Comparison of ENCODE assay signal across 18 cellular contexts in the genomic region with DNA sequence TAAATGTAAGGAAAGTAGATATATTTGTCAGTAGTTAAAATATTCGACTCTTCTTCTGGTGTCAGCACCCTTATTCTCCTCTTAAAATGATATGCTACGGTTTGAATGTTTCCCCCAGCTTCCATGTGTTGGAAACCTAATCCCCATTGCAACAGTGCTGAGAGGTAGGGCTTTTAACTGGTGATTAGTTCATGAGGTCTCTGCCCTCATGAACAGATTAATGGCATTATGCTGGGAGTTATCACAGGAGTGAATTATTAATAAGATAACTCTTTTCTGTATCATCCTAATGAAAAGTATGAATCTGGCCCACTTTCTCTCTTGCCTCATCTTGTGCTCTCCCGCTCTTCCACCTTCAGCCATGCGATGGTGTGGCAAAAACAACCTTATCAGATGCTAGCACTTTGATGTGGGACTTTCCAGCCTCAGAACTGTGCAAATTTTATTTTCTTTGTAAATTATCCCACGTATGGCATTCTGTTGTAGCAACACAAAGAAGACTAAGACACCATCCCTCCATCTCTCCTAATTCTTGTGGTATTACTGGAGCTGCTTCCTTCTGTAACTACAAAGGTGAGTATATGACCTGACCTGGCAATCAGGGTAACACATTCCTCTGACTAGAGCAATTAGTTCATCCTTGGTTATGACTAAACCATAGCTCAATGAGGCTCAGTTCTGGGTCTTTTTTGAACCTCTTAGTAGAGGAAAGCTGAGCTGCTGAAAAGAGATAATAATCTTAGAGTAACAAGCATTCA.
DNase-seq lines count a peak whose midpoint lies in the region; ATAC-seq and TF ChIP-seq lines count a peak whose summit lies in the region.
"Had no signal": no experiment of that assay in that cellular context is flagged by ENCODE, and none has a peak within 500 bp of the region (broad histone marks: within the 10 kb centered on the region; RNA-seq: fewer than 3 reads in every experiment).

No MANE protein-coding gene starts in this region.

- H3K4me1 ChIP-seq in trophoblast cell (ENCODE audit: control insufficient read depth in 1 of 2, insufficient read depth in 2 of 2, low read length in 2 of 2): no peaks in the 10 kb centered on the region
- H3K4me1 ChIP-seq in upper lobe of right lung: no peaks in the 10 kb centered on the region
- no peaks in the 10 kb centered on the region for H3K4me1 ChIP-seq in thyroid gland

- H4K8ac ChIP-seq in trophoblast cell (ENCODE audit: low read depth, low read length): no peak overlapping the region

- no peak overlapping the region for H3K9ac ChIP-seq in trophoblast cell (ENCODE audit: low read length)

- TF ChIP-seq CTCF in upper lobe of right lung (IDR thresholded peaks at IDR 0.05): no peak
- no peak for TF ChIP-seq CTCF in thyroid gland (IDR thresholded peaks at IDR 0.05)

- no peak overlapping the region for H2BK120ac ChIP-seq in trophoblast cell (ENCODE audit: insufficient read depth, low read length, poor library complexity)

- no peak overlapping the region for H2AK5ac ChIP-seq in trophoblast cell (ENCODE audit: low read length)

- H3K14ac ChIP-seq in trophoblast cell (ENCODE audit: low read length): no peak overlapping the region

- no CpG with 5 or more reads among the region's 5 CpGs for WGBS in trophoblast cell (ENCODE audit: extremely low coverage, insufficient coverage, insufficient read length)
- WGBS in thyroid gland, 2 donors: 77 to 79% methylated on average over 5 of the region's 5 CpGs

- H3K27ac ChIP-seq in trophoblast cell (ENCODE audit: low read depth, low read length) (no peak overlapping the region), upper lobe of right lung (no peak overlapping the region), thyroid gland (no peak overlapping the region)
- H3K27ac ChIP-seq: 22Rv1 had no signal

- H3K23ac ChIP-seq in trophoblast cell (ENCODE audit: low read length): no peak overlapping the region

- H4K91ac ChIP-seq in trophoblast cell (ENCODE audit: low read depth, low read length): no peak overlapping the region

- no peaks in the 10 kb centered on the region for H3K9me3 ChIP-seq in trophoblast cell (ENCODE audit: insufficient read depth, low read depth, low read length)
- no peaks in the 10 kb centered on the region for H3K9me3 ChIP-seq in upper lobe of right lung
- H3K9me3 ChIP-seq in thyroid gland: no peaks in the 10 kb centered on the region

- H3K4me3 ChIP-seq in trophoblast cell (ENCODE audit: low read depth, low read length) (no peak overlapping the region), upper lobe of right lung (no peak overlapping the region), thyroid gland (replicated peaks in 1 of 3) (no peak overlapping the region)

- H2AFZ ChIP-seq in trophoblast cell (ENCODE audit: insufficient read depth, low read length, poor library complexity): no peak overlapping the region

- no peaks in the 10 kb centered on the region for H3K79me2 ChIP-seq in trophoblast cell (ENCODE audit: control insufficient read depth, insufficient read depth, low read length, poor library complexity)

- no peak overlapping the region for H4K12ac ChIP-seq in trophoblast cell (ENCODE audit: low read depth, low read length)

- intact Hi-C loops in upper lobe of right lung (cut with DNase I): no loop called here
- intact Hi-C loops in thyroid gland (cut with DNase I): no loop called here

- H2BK12ac ChIP-seq in trophoblast cell (ENCODE audit: low read length): no peak overlapping the region

- no peaks in the 10 kb centered on the region for H3K79me1 ChIP-seq in trophoblast cell (ENCODE audit: low read length)

- no peaks in the 10 kb centered on the region for H3K36me3 ChIP-seq in trophoblast cell (ENCODE audit: control insufficient read depth in 1 of 2, insufficient read depth in 2 of 2, low read length in 2 of 2)
- no peaks in the 10 kb centered on the region for H3K36me3 ChIP-seq in upper lobe of right lung
- H3K36me3 ChIP-seq in thyroid gland: no peaks in the 10 kb centered on the region

- H3K27me3 ChIP-seq in trophoblast cell (ENCODE audit: insufficient read depth, low read length) (no peaks in the 10 kb centered on the region), upper lobe of right lung (no peaks in the 10 kb centered on the region), thyroid gland (no peaks in the 10 kb centered on the region)

- no peak overlapping the region for H2BK5ac ChIP-seq in trophoblast cell (ENCODE audit: low read depth, low read length, poor library complexity)

- no peak for ATAC-seq in upper lobe of right lung
- ATAC-seq: CD8-positive, alpha-beta T cell; PC-3 had no signal

- TF ChIP-seq POLR2A in thyroid gland (IDR thresholded peaks at IDR 0.05): no peak

- peak; percentile 54 for DNase-seq in DMS 273 (lab: John Stamatoyannopoulos, UW; ENCODE audit: unreplicated experiment)
- no peak for DNase-seq in DMS 273 treated with DMSO at 0.1 percent for 48 hours (lab: John Stamatoyannopoulos, UW)
- peak; percentile 65 for DNase-seq in NCI-H82 treated with DMSO at 0.1 percent for 48 hours (lab: John Stamatoyannopoulos, UW; ENCODE audit: unreplicated experiment)
- peak; percentile 18 for DNase-seq in astrocyte of the hippocampus (ENCODE audit: low read depth, low spot score)
- peak; percentile 19 to 21 for DNase-seq in trophoblast cell
- DNase-seq in upper lobe of right lung: no peak
- no peak for DNase-seq in stimulated activated CD4-positive, alpha-beta T cell treated with anti-CD3 and anti-CD28 coated beads, Interleukin-4, amount 100 ng/mL, for 24 hours
- no peak for DNase-seq in thyroid gland
- DNase-seq: CD8-positive, alpha-beta T cell; EL; H9; KG1; NCI-H1092 treated with DMSO at 0.1 percent for 48 hours; NCI-H1694 treated with DMSO at 0.1 percent for 48 hours; NCI-H526; PC-3; SHP77 had no signal

- no peak overlapping the region for H3K4ac ChIP-seq in trophoblast cell (ENCODE audit: low read depth, low read length)

- no peak overlapping the region for H3K4me2 ChIP-seq in trophoblast cell (ENCODE audit: low read length)

- no peak overlapping the region for H3K18ac ChIP-seq in trophoblast cell (ENCODE audit: low read length)

Comparison
In these comparisons a context has a peak if more than half of its experiments do, and no peak if none do; other contexts are left out.
1. DNase-seq: peak in DMS 273 (single experiment), NCI-H82 treated with DMSO at 0.1 percent for 48 hours (single experiment), astrocyte of the hippocampus (single experiment) and trophoblast cell (2 of 2); none in DMS 273 treated with DMSO at 0.1 percent for 48 hours (single experiment), upper lobe of right lung (single experiment), stimulated activated CD4-positive, alpha-beta T cell treated with anti-CD3 and anti-CD28 coated beads, Interleukin-4, amount 100 ng/mL, for 24 hours (single experiment) and thyroid gland (0 of 2).